ENCODE assay signal across 8 cellular contexts in the genomic region with DNA sequence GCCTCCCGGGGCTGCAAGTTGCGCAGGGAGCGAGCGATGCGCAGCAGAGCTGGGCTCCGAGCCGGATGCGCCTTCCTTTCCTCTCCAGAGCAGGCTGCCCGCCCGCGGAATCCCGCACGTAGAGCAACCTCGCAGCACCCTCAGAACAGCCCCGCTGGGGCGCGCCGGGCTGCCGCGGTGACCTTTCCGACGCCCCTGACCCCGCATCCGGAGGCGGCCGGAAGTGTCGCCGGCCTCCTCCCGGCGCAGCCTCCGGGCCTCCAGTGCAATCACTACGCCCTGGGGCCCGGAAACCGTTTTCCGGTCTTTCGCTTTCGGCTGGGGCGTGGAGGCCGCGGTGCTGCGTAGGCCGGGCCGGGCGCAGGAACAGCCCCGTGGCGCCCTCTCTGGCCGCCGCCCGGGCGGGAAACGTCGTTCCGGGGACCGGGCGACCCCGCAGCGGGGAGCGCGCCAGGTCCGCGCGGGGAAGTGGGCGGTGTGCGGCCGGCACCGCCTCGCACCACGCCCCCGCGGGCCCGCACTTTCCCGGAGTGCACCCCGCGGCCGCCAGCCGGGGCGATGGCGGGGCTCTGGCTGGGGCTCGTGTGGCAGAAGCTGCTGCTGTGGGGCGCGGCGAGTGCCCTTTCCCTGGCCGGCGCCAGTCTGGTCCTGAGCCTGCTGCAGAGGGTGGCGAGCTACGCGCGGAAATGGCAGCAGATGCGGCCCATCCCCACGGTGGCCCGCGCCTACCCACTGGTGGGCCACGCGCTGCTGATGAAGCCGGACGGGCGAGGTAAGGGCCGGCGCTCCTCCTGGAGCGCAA. TPM values are rescaled to one million over a fixed set of nuclear protein-coding genes. Genes with fewer than 3 reads are reported as not detected.
DNase-seq lines count a peak whose midpoint lies in the region; ATAC-seq and TF ChIP-seq lines count a peak whose summit lies in the region.

Gene CYP4V2, plus strand, starts transcription at position 302 of the 802 bp plus-strand sequence. Its CDS starts 257 bp downstream, at position 559.

- H3K9me3 Mint-ChIP-seq in activated CD8-positive, alpha-beta T cell treated with anti-CD3 and anti-CD28 coated beads, Interleukin-2, amount 10 ng/mL, durations not matched to agents 7 days and 5 days (ENCODE audit: insufficient read depth): no peaks in the 10 kb centered on the region
- H3K9me3 Mint-ChIP-seq in memory B cell: no peaks in the 10 kb centered on the region

- peaks cover 16% of the 10 kb centered on the region for H3K36me3 Mint-ChIP-seq in activated CD8-positive, alpha-beta T cell treated with anti-CD3 and anti-CD28 coated beads, Interleukin-2, amount 10 ng/mL, durations not matched to agents 7 days and 5 days (ENCODE audit: low read depth)
- H3K36me3 Mint-ChIP-seq in memory B cell: peaks cover 6% of the 10 kb centered on the region

- peak within 1 kb of the TSS; percentile 94 for H3K27ac Mint-ChIP-seq in activated CD8-positive, alpha-beta T cell treated with anti-CD3 and anti-CD28 coated beads, Interleukin-2, amount 10 ng/mL, durations not matched to agents 7 days and 5 days
- peak within 1 kb of the TSS; percentile 91 for H3K27ac Mint-ChIP-seq in memory B cell

- TF ChIP-seq POLR2A in GM18526 (IDR thresholded peaks at IDR 0.05; ENCODE audit: extremely low read depth, insufficient read length): peak; percentile 53

- peak within 1 kb of the TSS; percentile 86 for H3K4me3 Mint-ChIP-seq in activated CD8-positive, alpha-beta T cell treated with anti-CD3 and anti-CD28 coated beads, Interleukin-2, amount 10 ng/mL, durations not matched to agents 7 days and 5 days
- peak within 1 kb of the TSS; percentile 97 for H3K4me3 Mint-ChIP-seq in memory B cell

- TF ChIP-seq CTCF in AG09319 (IDR thresholded peaks at IDR 0.05; ENCODE audit: low read depth, low read length): no peak; the same call in 1 of the 2 replicates

- CTCF ChIA-PET in activated CD8-positive, alpha-beta T cell treated with anti-CD3 and anti-CD28 coated beads, Interleukin-2, amount 10 ng/mL, durations not matched to agents 7 days and 5 days (lab: Charles Lee): interaction anchor here (1.2 to 2.2 kb wide), 3 partner anchors 10 to 123 kb away, joined by 3 to 7 read pairs (median 7); partner anchors contain the start of gene TLR3

- peak; percentile 48 for DNase-seq in AG09319 (ENCODE audit: extremely low read depth, low read depth)
- DNase-seq in NCI-H510A (lab: John Stamatoyannopoulos, UW): peak; percentile 66
- peak; percentile 92 for DNase-seq in activated CD8-positive, alpha-beta T cell treated with anti-CD3 and anti-CD28 coated beads, Interleukin-2, amount 10 ng/mL, durations not matched to agents 7 days and 5 days
- DNase-seq in effector CD8-positive, alpha-beta T cell (lab: John Stamatoyannopoulos, UW): peak; percentile 62
- DNase-seq in memory B cell (ENCODE audit: low spot score in 2 of 2): peak; percentile 82 to 86
- peak; percentile 79 for DNase-seq in stimulated activated CD8-positive, alpha-beta memory T cell treated with anti-CD3 and anti-CD28 coated beads, Interleukin-12 subunit alpha, Interleukin-12 subunit beta, amount 100 ng/mL, for 4 hours (ENCODE audit: low read depth)

- peaks cover 33% of the 10 kb centered on the region for H3K4me1 Mint-ChIP-seq in activated CD8-positive, alpha-beta T cell treated with anti-CD3 and anti-CD28 coated beads, Interleukin-2, amount 10 ng/mL, durations not matched to agents 7 days and 5 days (ENCODE audit: low read depth)
- peaks cover 13% of the 10 kb centered on the region for H3K4me1 Mint-ChIP-seq in memory B cell

- POLR2A ChIA-PET in activated CD8-positive, alpha-beta T cell treated with anti-CD3 and anti-CD28 coated beads, Interleukin-2, amount 10 ng/mL, durations not matched to agents 7 days and 5 days (lab: Charles Lee): interaction anchor here (0.8 to 2.1 kb wide), 8 partner anchors 10 to 148 kb away, joined by 3 to 7 read pairs (median 4); no protein-coding TSS in a partner anchor

- ATAC-seq in HG03060 (IDR thresholded peaks at IDR 0.05; ENCODE audit: low read depth, unreplicated experiment): peak; percentile 72
- ATAC-seq in activated CD8-positive, alpha-beta T cell treated with anti-CD3 and anti-CD28 coated beads, Interleukin-2, amount 10 ng/mL, durations not matched to agents 7 days and 5 days: peak; percentile 91
- ATAC-seq in memory B cell (ENCODE audit: low read depth): peak; percentile 84

- H3K27me3 Mint-ChIP-seq in activated CD8-positive, alpha-beta T cell treated with anti-CD3 and anti-CD28 coated beads, Interleukin-2, amount 10 ng/mL, durations not matched to agents 7 days and 5 days (ENCODE audit: low read depth): no peaks in the 10 kb centered on the region
- H3K27me3 Mint-ChIP-seq in memory B cell: no peaks in the 10 kb centered on the region

RNA-seq across cellular contexts. Expression of gene CYP4V2, which starts in this region (rescaled TPM):
- total RNA-seq in activated CD8-positive, alpha-beta T cell treated with anti-CD3 and anti-CD28 coated beads, Interleukin-2, amount 10 ng/mL, durations not matched to agents 7 days and 5 days: 10 to 100 TPM; 16.1 to 18.1 TPM

Comparison
In these comparisons a context has a peak if more than half of its experiments do, and no peak if none do; other contexts are left out.
1. Peak in every context shown above with its lines: DNase-seq and ATAC-seq.